In the genomic region with DNA sequence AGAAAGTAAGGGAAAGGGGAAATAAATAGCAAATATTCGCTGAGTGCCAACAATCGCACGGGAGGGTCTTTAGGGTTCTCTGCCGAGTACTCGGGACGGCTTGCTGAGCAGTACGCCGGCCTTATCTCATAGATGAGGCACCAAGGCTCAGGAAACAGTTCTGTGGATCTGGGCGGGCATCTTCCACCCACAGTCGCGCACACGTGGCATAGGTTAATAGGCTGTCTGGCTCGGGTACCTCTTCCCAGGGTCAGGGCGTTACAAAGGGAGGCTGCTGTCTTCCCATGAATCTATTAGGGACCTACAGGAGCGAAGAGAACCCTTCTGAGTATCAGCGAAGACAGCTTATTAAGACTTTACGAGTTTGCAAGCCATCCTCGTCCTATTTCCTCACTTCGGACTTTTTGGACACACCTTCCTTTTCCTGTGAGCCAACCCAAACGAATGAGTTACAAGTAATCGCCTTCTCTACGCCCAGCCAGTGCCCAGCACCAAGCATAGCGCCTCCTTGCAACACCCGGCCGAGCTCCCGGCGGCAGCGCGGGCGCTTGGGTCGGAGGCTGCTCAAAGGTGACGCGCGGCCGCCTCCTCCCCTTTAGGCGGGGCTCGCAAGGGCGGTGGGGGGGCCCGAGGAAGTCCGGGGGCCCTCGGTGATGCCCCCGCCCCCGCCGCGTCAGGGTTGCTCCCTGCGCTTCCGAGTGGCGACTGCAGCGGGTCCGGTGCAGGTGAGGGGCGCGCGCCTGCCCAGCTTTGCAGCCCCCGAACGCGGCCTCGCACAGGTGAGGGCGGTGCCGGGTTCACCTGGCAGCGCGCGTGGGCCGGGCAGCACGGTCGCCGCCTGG, we compare ENCODE assay signal across 8 cellular contexts. TPM values are rescaled to one million over a fixed set of nuclear protein-coding genes. Genes with fewer than 3 reads are reported as not detected.
A peak's percentile ranks its signal among the peaks of the same experiment; 100 is the strongest.
DNase-seq lines count a peak whose midpoint lies in the region; ATAC-seq, FAIRE-seq and TF ChIP-seq lines count a peak whose summit lies in the region.

A gene with protein sequence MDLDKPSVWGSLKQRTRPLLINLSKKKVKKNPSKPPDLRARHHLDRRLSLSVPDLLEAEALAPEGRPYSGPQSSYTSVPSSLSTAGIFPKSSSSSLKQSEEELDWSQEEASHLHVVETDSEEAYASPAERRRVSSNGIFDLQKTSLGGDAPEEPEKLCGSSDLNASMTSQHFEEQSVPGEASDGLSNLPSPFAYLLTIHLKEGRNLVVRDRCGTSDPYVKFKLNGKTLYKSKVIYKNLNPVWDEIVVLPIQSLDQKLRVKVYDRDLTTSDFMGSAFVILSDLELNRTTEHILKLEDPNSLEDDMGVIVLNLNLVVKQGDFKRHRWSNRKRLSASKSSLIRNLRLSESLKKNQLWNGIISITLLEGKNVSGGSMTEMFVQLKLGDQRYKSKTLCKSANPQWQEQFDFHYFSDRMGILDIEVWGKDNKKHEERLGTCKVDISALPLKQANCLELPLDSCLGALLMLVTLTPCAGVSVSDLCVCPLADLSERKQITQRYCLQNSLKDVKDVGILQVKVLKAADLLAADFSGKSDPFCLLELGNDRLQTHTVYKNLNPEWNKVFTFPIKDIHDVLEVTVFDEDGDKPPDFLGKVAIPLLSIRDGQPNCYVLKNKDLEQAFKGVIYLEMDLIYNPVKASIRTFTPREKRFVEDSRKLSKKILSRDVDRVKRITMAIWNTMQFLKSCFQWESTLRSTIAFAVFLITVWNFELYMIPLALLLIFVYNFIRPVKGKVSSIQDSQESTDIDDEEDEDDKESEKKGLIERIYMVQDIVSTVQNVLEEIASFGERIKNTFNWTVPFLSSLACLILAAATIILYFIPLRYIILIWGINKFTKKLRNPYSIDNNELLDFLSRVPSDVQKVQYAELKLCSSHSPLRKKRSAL (plus strand): TSS at position 676 of the 842 bp plus-strand sequence. CDS start 66,705 bp downstream, outside the sequence.

- RAD21 ChIA-PET in GM12878 (lab: Charles Lee; ENCODE audit: unreplicated experiment) = interaction anchor here (0.7 to 8.0 kb wide), 15 partner anchors 8 to 101 kb away, joined by 3 to 120 read pairs (median 17); no protein-coding TSS in a partner anchor

- H3K4me1 ChIP-seq in MM.1S (ENCODE audit: low read length) (peaks cover 25% of the 10 kb centered on the region), GM12878 (ENCODE audit: control insufficient read depth, insufficient read depth, low read length) (peaks cover 16% of the 10 kb centered on the region)

- no peaks in the 10 kb centered on the region for H4K20me1 ChIP-seq in MM.1S (ENCODE audit: insufficient read depth, low read length)
- H4K20me1 ChIP-seq in GM12878 (ENCODE audit: control insufficient read depth, insufficient read depth) = no peaks in the 10 kb centered on the region

- TF ChIP-seq RAD21 in GM12878 (IDR thresholded peaks at IDR 0.05; ENCODE audit: insufficient read depth, low read depth, low read length) = no peak

- CTCF ChIA-PET in GM12878 (lab: Yijun Ruan, JAX) = interaction anchor here (0.7 to 7.5 kb wide), 16 partner anchors 8 to 96 kb away, joined by 3 to 90 read pairs (median 5); no protein-coding TSS in a partner anchor

- 3% methylated on average over 56 of the region's 66 CpGs for WGBS in GM12878 (ENCODE audit: insufficient coverage, insufficient replicate concordance, low lambda C conversion rate, missing lambda C conversion rate)

- H3K9me3 ChIP-seq in MM.1S (replicated peaks; ENCODE audit: insufficient read depth, low read length) = no peaks in the 10 kb centered on the region
- H3K9me3 ChIP-seq in GM12878 (replicated peaks; ENCODE audit: control insufficient read depth, insufficient read depth, low read length) = no peaks in the 10 kb centered on the region

- intact Hi-C loops in GM12878 (cut with micrococcal nuclease; ENCODE audit: unreplicated experiment) = loop anchor here (2.0 to 5.0 kb wide), 3 partner anchors 56 to 91 kb away; no protein-coding TSS in a partner anchor

- peaks cover 16% of the 10 kb centered on the region for H3F3A ChIP-seq in MM.1S (ENCODE audit: insufficient read depth, low read length)

- peak; percentile 87 for ATAC-seq in GM12878

- H3K36me3 ChIP-seq in MM.1S (replicated peaks; ENCODE audit: insufficient read depth, low read length) (no peaks in the 10 kb centered on the region), GM12878 (ENCODE audit: control insufficient read depth in 2 of 2, insufficient read depth in 2 of 2, low read length in 1 of 2) (no peaks in the 10 kb centered on the region)

- H2AFZ ChIP-seq in MM.1S (ENCODE audit: low read length) = peak within 1 kb of the TSS; percentile 87
- H2AFZ ChIP-seq in GM12878 (ENCODE audit: control insufficient read depth, low read depth, low read length) = peak within 1 kb of the TSS; percentile 73

- H3K4me2 ChIP-seq in MM.1S (ENCODE audit: low read depth, low read length) (peak within 1 kb of the TSS; percentile 92), GM12878 (ENCODE audit: control insufficient read depth, insufficient read depth) (peak within 1 kb of the TSS; percentile 95)

- in situ Hi-C loops in GM12878 (cut with MboI) = loop anchor here (5.0 kb wide), 1 partner anchor 76 kb away; no protein-coding TSS in a partner anchor

- TF ChIP-seq POLR2A in GM12878 (IDR thresholded peaks at IDR 0.05; ENCODE audit: low read depth, low read length) = peak; percentile 52; the same call in 1 of the 2 replicates

- TF ChIP-seq CTCF in MM.1S (IDR thresholded peaks at IDR 0.05; ENCODE audit: low read length) (peak; percentile 35), GM12878 (IDR thresholded peaks at IDR 0.05 in 2 of 3, conservative IDR thresholded peaks at IDR 0.05 in 1 of 3; ENCODE audit: control insufficient read depth in 2 of 3, extremely low read depth in 1 of 3, insufficient read depth in 1 of 3, low read depth in 3 of 3, low read length in 3 of 3) (peak in 2 of 3 experiments; percentile 4 to 33; a peak in 2 of 6 replicates)

- peak; percentile 83 for DNase-seq in ELF-1 (ENCODE audit: low read depth, low spot score)
- DNase-seq in H4 (ENCODE audit: low spot score) = peak; percentile 95
- peak; percentile 93 for DNase-seq in MM.1S
- DNase-seq in T1000 (lab: John Stamatoyannopoulos, UW) = peak; percentile 7
- peak; percentile 57 for DNase-seq in GM12878 (ENCODE audit: low read depth, low spot score)
- peak; percentile 77 to 82 for DNase-seq in stimulated activated CD4-positive, alpha-beta T cell treated with anti-CD3 and anti-CD28 coated beads, Interleukin-2, amount 100 ng/mL, for 24 hours
- no peak for DNase-seq in SK-N-DZ (ENCODE audit: low spot score)

- H3K9ac ChIP-seq in MM.1S (ENCODE audit: low read length) = peak within 1 kb of the TSS; percentile 71
- peak within 1 kb of the TSS; percentile 42; the same call in 1 of the 2 replicates for H3K9ac ChIP-seq in GM12878 (ENCODE audit: control insufficient read depth, insufficient read depth, low read length)

- H3K27me3 ChIP-seq in MM.1S (replicated peaks; ENCODE audit: insufficient read depth, low read length) = no peaks in the 10 kb centered on the region
- H3K27me3 ChIP-seq in GM12878 (replicated peaks in 1 of 2; ENCODE audit: control insufficient read depth in 2 of 2, insufficient read depth in 2 of 2, low read length in 1 of 2) = peaks cover 0 to 7% of the 10 kb centered on the region in 2 experiments; a peak in 2 of 4 replicates

- BruUV-seq in GM12878 (replicated peaks; lab: Mats Ljungman, UMichigan) = TSS peak; percentile 96

- TF ChIP-seq EP300 in GM12878 (IDR thresholded peaks at IDR 0.05; ENCODE audit: borderline replicate concordance in 1 of 2, control insufficient read depth in 1 of 2, low read depth in 2 of 2, low read length in 2 of 2) = no peak

- H3K79me2 ChIP-seq in MM.1S (ENCODE audit: low read length) (peaks cover 28% of the 10 kb centered on the region), GM12878 (ENCODE audit: control insufficient read depth, insufficient read depth, low read length) (no peaks in the 10 kb centered on the region)

- peak within 1 kb of the TSS; percentile 89 for H3K27ac ChIP-seq in MM.1S (ENCODE audit: low read length)
- H3K27ac ChIP-seq in GM12878 (ENCODE audit: control insufficient read depth, insufficient read depth) = no peak within 1 kb of the TSS

- FAIRE-seq in GM12878 (lab: Jason Lieb, UNC) (peak; percentile 78), islet of Langerhans (lab: Jason Lieb, UNC) (peak; percentile 55)

- peak within 1 kb of the TSS; percentile 80 for H3K4me3 ChIP-seq in MM.1S (ENCODE audit: low read length)
- H3K4me3 ChIP-seq in GM12878 = peak within 1 kb of the TSS; percentile 61

- SMC1A ChIA-PET in GM12878 (lab: Charles Lee; ENCODE audit: uncharacterized antibody, unreplicated experiment) = interaction anchor here (1.0 to 9.8 kb wide), 13 partner anchors 9 to 104 kb away, joined by 4 to 156 read pairs (median 45); no protein-coding TSS in a partner anchor

- POLR2A ChIA-PET in GM12878 (lab: Charles Lee) = interaction anchor here (0.5 to 7.8 kb wide), 11 partner anchors 8 to 75 kb away, joined by 3 to 94 read pairs (median 10); no protein-coding TSS in a partner anchor

- no peaks in the 10 kb centered on the region for H3K9me2 ChIP-seq in MM.1S (replicated peaks; ENCODE audit: insufficient read depth, low read length)

TF ChIP-seq in GM12878, 131 proteins besides CTCF, POLR2A, EP300 and RAD21 (continues in another document):
- peak; percentile 39 to 65; a peak in 3 of 4 replicates for TF ChIP-seq BHLHE40 (IDR thresholded peaks at IDR 0.05; ENCODE audit: borderline replicate concordance in 1 of 2, low read depth in 2 of 2, low read length in 1 of 2)
- peak; percentile 71; the same call in 1 of the 2 replicates for TF ChIP-seq POLR2AphosphoS2 (IDR thresholded peaks at IDR 0.05; ENCODE audit: low read depth, low read length)
- TF ChIP-seq NBN (IDR thresholded peaks at IDR 0.05) = 0 out of 2 replicates have a peak, but pooled peaks have one; percentile 67

RNA-seq across cellular contexts. Expression of the gene that starts here (rescaled TPM):
- total RNA-seq in H4 (2014; rRNA removed; shearing (Covaris generic)) = 27.0 and 36.1 TPM in 2 replicates
- 85.3 and 89.1 TPM in 2 replicates for total RNA-seq in GM12878 (2013; cell fraction: nucleolus; rRNA removed)
- total RNA-seq in GM12878 (2014; rRNA removed) (0.87 and 1.1 TPM in 2 replicates), GM12878 (2014; rRNA removed; fragmentation: Illumina TruSeq; extraction: Trizol) (0.92 and 1.0 TPM in 2 replicates), GM12878 (2021) (1.0 and 1.5 TPM in 2 replicates)
- 0.68 TPM for polyA plus RNA-seq in GM12878 (2011; ENCODE audit: low read depth)
- polyA plus RNA-seq in GM12878 (2011; rRNA removed) (39.3 and 48.5 TPM in 2 replicates), GM12878 (2014; fragmentation: Illumina TruSeq; extraction: Trizol) (0.76 and 1.0 TPM in 2 replicates), GM12878 (2014; fragmentation: Nextera tagmentation; extraction: Ambion mirVana) (under 1 TPM; 0.24 to 0.26 TPM), GM12878 (2014; rRNA removed) (0.67 and 1.1 TPM in 2 replicates), GM12878 (2016; fragmentation: Nextera tagmentation; extraction: Ambion mirVana) (under 1 TPM; 0.33 to 0.36 TPM)
- 39.4 and 45.7 TPM in 2 replicates for polyA plus RNA-seq in GM12878 (2011; cell fraction: cytosol; rRNA removed)
- polyA plus RNA-seq in GM12878 (2011; cell fraction: nucleus; rRNA removed) = 85.2 and 124 TPM in 2 replicates
- polyA plus RNA-seq in GM12878 (2012) = 0.87 and 1.5 TPM in 2 replicates
- polyA minus RNA-seq in GM12878 (2011; rRNA and poly(A)+ RNA removed) = 107 and 119 TPM in 2 replicates
- polyA minus RNA-seq in GM12878 (2011; cell fraction: cytosol; rRNA and poly(A)+ RNA removed) = 21.6 and 32.2 TPM in 2 replicates
- 87.2 and 98.2 TPM in 2 replicates for polyA minus RNA-seq in GM12878 (2011; cell fraction: nucleus; rRNA and poly(A)+ RNA removed)
- 0.01 TPM in 1 of 2 replicates, not detected in the other for polyA plus RNA-seq in SK-N-DZ (2014; cell fraction: cytosol; rRNA removed)
- 0.21 TPM in 1 of 2 replicates, not detected in the other for polyA plus RNA-seq in SK-N-DZ (2014; cell fraction: nucleus; rRNA removed)
